In the genomic region with DNA sequence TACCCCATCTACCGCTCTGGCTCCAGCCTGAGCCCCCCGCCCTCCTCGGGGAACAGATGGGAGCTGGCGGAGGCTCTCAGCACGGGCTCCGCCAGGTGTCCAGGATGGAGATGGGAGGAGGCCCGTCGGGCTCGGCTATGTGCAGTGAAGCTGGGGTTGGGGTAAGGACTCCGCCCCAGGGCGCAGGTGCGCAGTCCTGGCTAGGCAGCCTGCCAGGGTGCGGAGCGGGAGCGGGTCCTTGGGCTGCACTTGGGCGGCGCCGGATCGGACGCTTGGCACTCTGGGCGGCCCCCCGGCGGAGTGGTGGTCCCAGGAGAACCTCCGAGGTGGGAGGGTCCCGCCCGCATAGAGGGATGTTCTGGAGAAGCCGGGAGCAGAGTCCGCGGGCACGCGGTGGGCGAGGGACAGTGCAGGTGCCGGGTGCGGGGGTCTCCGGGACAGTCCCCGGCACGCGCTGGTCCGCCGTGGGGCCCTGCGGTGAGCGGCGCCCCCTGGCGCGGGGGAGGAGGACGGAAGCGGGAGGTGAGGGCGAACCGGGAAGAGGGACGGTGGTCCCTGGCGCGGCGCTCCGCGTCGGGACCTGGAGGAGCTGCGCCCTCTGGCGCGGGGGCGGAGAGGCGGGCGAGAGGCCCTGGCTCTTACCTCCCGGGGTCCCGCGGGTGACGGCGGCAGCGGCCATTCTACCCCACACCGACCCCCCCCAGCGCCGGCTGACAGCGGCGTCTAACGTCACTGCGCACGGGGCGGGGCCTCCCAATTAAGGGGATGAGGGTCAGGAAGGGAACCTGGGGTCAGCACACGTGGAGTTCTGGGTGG, we compare ENCODE assay signal across 8 cellular contexts. TPM values are rescaled to one million over a fixed set of nuclear protein-coding genes. Genes with fewer than 3 reads are reported as not detected.
DNase-seq lines count a peak whose midpoint lies in the region; ATAC-seq and TF ChIP-seq lines count a peak whose summit lies in the region.

A gene with protein sequence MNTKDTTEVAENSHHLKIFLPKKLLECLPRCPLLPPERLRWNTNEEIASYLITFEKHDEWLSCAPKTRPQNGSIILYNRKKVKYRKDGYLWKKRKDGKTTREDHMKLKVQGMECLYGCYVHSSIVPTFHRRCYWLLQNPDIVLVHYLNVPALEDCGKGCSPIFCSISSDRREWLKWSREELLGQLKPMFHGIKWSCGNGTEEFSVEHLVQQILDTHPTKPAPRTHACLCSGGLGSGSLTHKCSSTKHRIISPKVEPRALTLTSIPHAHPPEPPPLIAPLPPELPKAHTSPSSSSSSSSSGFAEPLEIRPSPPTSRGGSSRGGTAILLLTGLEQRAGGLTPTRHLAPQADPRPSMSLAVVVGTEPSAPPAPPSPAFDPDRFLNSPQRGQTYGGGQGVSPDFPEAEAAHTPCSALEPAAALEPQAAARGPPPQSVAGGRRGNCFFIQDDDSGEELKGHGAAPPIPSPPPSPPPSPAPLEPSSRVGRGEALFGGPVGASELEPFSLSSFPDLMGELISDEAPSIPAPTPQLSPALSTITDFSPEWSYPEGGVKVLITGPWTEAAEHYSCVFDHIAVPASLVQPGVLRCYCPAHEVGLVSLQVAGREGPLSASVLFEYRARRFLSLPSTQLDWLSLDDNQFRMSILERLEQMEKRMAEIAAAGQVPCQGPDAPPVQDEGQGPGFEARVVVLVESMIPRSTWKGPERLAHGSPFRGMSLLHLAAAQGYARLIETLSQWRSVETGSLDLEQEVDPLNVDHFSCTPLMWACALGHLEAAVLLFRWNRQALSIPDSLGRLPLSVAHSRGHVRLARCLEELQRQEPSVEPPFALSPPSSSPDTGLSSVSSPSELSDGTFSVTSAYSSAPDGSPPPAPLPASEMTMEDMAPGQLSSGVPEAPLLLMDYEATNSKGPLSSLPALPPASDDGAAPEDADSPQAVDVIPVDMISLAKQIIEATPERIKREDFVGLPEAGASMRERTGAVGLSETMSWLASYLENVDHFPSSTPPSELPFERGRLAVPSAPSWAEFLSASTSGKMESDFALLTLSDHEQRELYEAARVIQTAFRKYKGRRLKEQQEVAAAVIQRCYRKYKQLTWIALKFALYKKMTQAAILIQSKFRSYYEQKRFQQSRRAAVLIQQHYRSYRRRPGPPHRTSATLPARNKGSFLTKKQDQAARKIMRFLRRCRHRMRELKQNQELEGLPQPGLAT (minus strand): TSS at position 725 of the 816 bp plus-strand sequence. CDS start 1,453 bp downstream, outside the sequence.

- H3K9me3 Mint-ChIP-seq in neural crest cell: no peaks in the 10 kb centered on the region

- H3K27me3 ChIP-seq in Karpas-422 (ENCODE audit: low read length): no peaks in the 10 kb centered on the region
- no peaks in the 10 kb centered on the region for H3K27me3 ChIP-seq in RWPE2 (ENCODE audit: insufficient read depth, poor library complexity, severe bottlenecking)
- no peaks in the 10 kb centered on the region for H3K27me3 ChIP-seq in subcutaneous abdominal adipose tissue (ENCODE audit: control insufficient read depth in 5 of 5, insufficient read depth in 4 of 5, low read length in 5 of 5)

- no peaks in the 10 kb centered on the region for H3K9me2 ChIP-seq in Karpas-422 (replicated peaks; ENCODE audit: insufficient read depth, low read length)

- H2AFZ ChIP-seq in Karpas-422 (ENCODE audit: low read length): peak within 1 kb of the TSS; percentile 90

- peak within 1 kb of the TSS; percentile 79 for H3K27ac ChIP-seq in Karpas-422 (ENCODE audit: low read length)
- H3K27ac ChIP-seq in RWPE2 (ENCODE audit: poor library complexity, severe bottlenecking): peak within 1 kb of the TSS; percentile 72
- peak within 1 kb of the TSS; percentile 97 for H3K27ac ChIP-seq in subcutaneous abdominal adipose tissue (ENCODE audit: low read depth, low read length)

- peak; percentile 15 for DNase-seq in DMS153 treated with DMSO at 0.1 percent for 48 hours (lab: John Stamatoyannopoulos, UW; ENCODE audit: unreplicated experiment)
- peak; percentile 95 for DNase-seq in Karpas-422
- DNase-seq in RWPE2 (ENCODE audit: low spot score): peak; percentile 89
- DNase-seq in activated effector memory CD4-positive, alpha-beta T cell treated with anti-CD3 and anti-CD28 coated beads, Interleukin-2, amount 50 U/mL, for 16 hours: peak; percentile 96
- DNase-seq in fibroblast of villous mesenchyme (ENCODE audit: low read depth): peak; percentile 81
- DNase-seq in neural crest cell (ENCODE audit: low read depth, low spot score): peak; percentile 70

- no peaks in the 10 kb centered on the region for H3K27me3 Mint-ChIP-seq in neural crest cell (ENCODE audit: low read depth)

- no peak within 1 kb of the TSS for H3K27ac Mint-ChIP-seq in neural crest cell (ENCODE audit: unreplicated experiment)

- peaks cover 28% of the 10 kb centered on the region for H3K4me1 Mint-ChIP-seq in neural crest cell

- no peaks in the 10 kb centered on the region for H3K36me3 ChIP-seq in Karpas-422 (ENCODE audit: insufficient read depth, low read length)
- peaks cover 30% of the 10 kb centered on the region for H3K36me3 ChIP-seq in RWPE2 (ENCODE audit: low read depth)
- peaks cover 0 to 19% (median 14%) of the 10 kb centered on the region in 5 donors for H3K36me3 ChIP-seq in subcutaneous abdominal adipose tissue (ENCODE audit: control insufficient read depth in 5 of 5, insufficient read depth in 5 of 5, low read length in 5 of 5)

- no peaks in the 10 kb centered on the region for H4K20me1 ChIP-seq in Karpas-422 (ENCODE audit: insufficient read depth, low read depth, low read length)

- ATAC-seq in GM21619 (IDR thresholded peaks at IDR 0.05; ENCODE audit: unreplicated experiment) (peak; percentile 57), RWPE2 (ENCODE audit: low read depth) (peak; percentile 78)

- H3K36me3 Mint-ChIP-seq in neural crest cell (ENCODE audit: low read depth): no peaks in the 10 kb centered on the region

- H3K4me3 Mint-ChIP-seq in neural crest cell: peak within 1 kb of the TSS; percentile 88

- peak within 1 kb of the TSS; percentile 95 for H3K4me2 ChIP-seq in Karpas-422 (ENCODE audit: low read depth, low read length, poor library complexity, severe bottlenecking)

- H3K4me3 ChIP-seq in Karpas-422 (ENCODE audit: low read length): peak within 1 kb of the TSS; percentile 97
- H3K4me3 ChIP-seq in RWPE2 (ENCODE audit: severe bottlenecking): peak within 1 kb of the TSS; percentile 77
- H3K4me3 ChIP-seq in fibroblast of villous mesenchyme (ENCODE audit: low read depth, low read length): peak within 1 kb of the TSS; percentile 84
- H3K4me3 ChIP-seq in subcutaneous abdominal adipose tissue (ENCODE audit: low read depth in 1 of 5, low read length in 5 of 5): peak within 1 kb of the TSS; percentile 85 to 94 (median 91)

- H3K9ac ChIP-seq in Karpas-422 (ENCODE audit: low read length) (peak within 1 kb of the TSS; percentile 98), subcutaneous abdominal adipose tissue (ENCODE audit: low read length in 5 of 5) (peak within 1 kb of the TSS; percentile 43 to 95 (median 87))

- H3K4me1 ChIP-seq in Karpas-422 (ENCODE audit: low read length) (peaks cover 38% of the 10 kb centered on the region), RWPE2 (ENCODE audit: insufficient read depth, poor library complexity, severe bottlenecking) (peaks cover 2% of the 10 kb centered on the region), subcutaneous abdominal adipose tissue (ENCODE audit: control insufficient read depth in 5 of 5, insufficient read depth in 5 of 5, low read length in 5 of 5) (peaks cover 4 to 31% (median 26%) of the 10 kb centered on the region in 5 donors)

- TF ChIP-seq CTCF in RWPE2 (IDR thresholded peaks at IDR 0.05; ENCODE audit: poor library complexity, severe bottlenecking): peak; percentile 94
- TF ChIP-seq CTCF in fibroblast of villous mesenchyme (IDR thresholded peaks at IDR 0.05; ENCODE audit: insufficient read depth, low read depth, low read length): peak; percentile 69
- peak; percentile 82 for TF ChIP-seq CTCF in neural crest cell (conservative IDR thresholded peaks at IDR 0.05)

- no peaks in the 10 kb centered on the region for H3K9me3 ChIP-seq in Karpas-422 (ENCODE audit: low read length)
- no peaks in the 10 kb centered on the region for H3K9me3 ChIP-seq in RWPE2 (ENCODE audit: severe bottlenecking)
- no peaks in the 10 kb centered on the region for H3K9me3 ChIP-seq in subcutaneous abdominal adipose tissue (ENCODE audit: control insufficient read depth in 5 of 5, low read length in 5 of 5)

- peaks cover 17% of the 10 kb centered on the region for H3K79me2 ChIP-seq in Karpas-422 (ENCODE audit: low read length)

RNA-seq across cellular contexts. Expression of the gene that starts here (rescaled TPM):
- total RNA-seq in Karpas-422 (2014; rRNA removed; shearing (Covaris generic); ENCODE audit: low replicate concordance): 9.5 and 15.6 TPM in 2 replicates
- 15.1 TPM in 2 replicates for total RNA-seq in fibroblast of villous mesenchyme
- total RNA-seq in neural crest cell: 12.5 and 17.4 TPM in 2 replicates

Comparison
In these comparisons a context has a peak if more than half of its experiments do, and no peak if none do; other contexts are left out.
1. Peak in every context shown above with its lines: DNase-seq, ATAC-seq, H3K4me3 ChIP-seq and H3K27ac ChIP-seq.
2. DNase-seq: peak in every context shown above with its lines; median percentile 96 in activated effector memory CD4-positive, alpha-beta T cell treated with anti-CD3 and anti-CD28 coated beads, Interleukin-2, amount 50 U/mL, for 16 hours; 95 in Karpas-422; 89 in RWPE2; 81 in fibroblast of villous mesenchyme; 70 in neural crest cell; 15 in DMS153 treated with DMSO at 0.1 percent for 48 hours.